Comparison of ENCODE assay signal across 8 cellular contexts in the genomic region with DNA sequence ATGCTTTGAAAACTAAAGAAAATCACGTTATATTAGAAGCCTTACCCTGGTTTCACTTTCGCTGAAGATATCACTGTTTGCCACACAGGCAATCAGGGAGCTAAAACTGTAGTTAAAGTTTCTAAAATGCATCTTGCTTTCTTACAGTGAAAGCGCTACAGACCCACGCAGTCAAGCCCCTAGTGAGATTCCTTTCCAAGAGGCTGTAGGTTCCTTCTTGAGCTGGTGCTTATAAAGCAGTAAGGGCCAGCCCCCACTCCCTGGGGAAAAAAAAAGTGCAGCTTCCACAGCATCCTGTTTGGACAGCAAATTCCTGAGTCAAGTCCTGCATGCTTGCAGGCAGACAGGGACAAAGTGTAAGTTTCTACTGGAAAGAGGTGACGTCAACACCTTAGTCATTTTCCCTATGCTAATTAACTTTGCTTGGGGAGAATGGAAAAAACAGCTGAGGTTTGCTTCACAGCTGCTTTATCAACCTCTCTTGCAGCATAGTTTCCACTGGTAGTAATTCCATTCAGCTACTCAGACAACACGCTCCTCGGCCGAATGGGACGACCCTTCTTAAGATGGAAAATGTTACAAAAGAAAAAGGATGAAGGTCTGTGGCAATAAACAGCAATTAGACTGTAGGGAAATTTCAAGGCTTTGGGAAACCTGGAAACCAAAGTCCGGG. TPM values are rescaled to one million over a fixed set of nuclear protein-coding genes. Genes with fewer than 3 reads are reported as not detected.
DNase-seq lines count a peak whose midpoint lies in the region; ATAC-seq, FAIRE-seq and TF ChIP-seq lines count a peak whose summit lies in the region.

No MANE protein-coding gene starts in this region.

- no peak overlapping the region for H2BK5ac ChIP-seq in H1 (ENCODE audit: low read depth, low read length)

- no peak for TF ChIP-seq POLR2A in H1 (IDR thresholded peaks at IDR 0.05; ENCODE audit: control extremely low read depth in 1 of 2, low read depth in 2 of 2, low read length in 2 of 2)

- H4K91ac ChIP-seq in H1 (replicated peaks; ENCODE audit: insufficient read length, low read length): no peak overlapping the region

- peak; percentile 57 for ATAC-seq in HG02870 (IDR thresholded peaks at IDR 0.05; ENCODE audit: unreplicated experiment)
- no peak for ATAC-seq in activated B cell treated with CpG ODN at 0.5 μM for 24 hours (ENCODE audit: low read depth)
- ATAC-seq in GM18498 (IDR thresholded peaks at IDR 0.05; ENCODE audit: unreplicated experiment): no peak

- H3K4me1 ChIP-seq in H1 (replicated peaks in 1 of 4; ENCODE audit: control insufficient read depth in 3 of 4, insufficient read depth in 4 of 4, low read length in 3 of 4): peaks cover 8 to 19% (median 14%) of the 10 kb centered on the region in 4 experiments

- TF ChIP-seq CTCF in activated B cell treated with CpG ODN at 0.5 μM for 24 hours (IDR thresholded peaks at IDR 0.05) (no peak), H1 (IDR thresholded peaks at IDR 0.05; ENCODE audit: control extremely low read depth in 1 of 3, insufficient read depth in 1 of 3, low read depth in 1 of 3, low read length in 3 of 3) (no peak)

- no peak for TF ChIP-seq EP300 in H1 (IDR thresholded peaks at IDR 0.05; ENCODE audit: borderline replicate concordance in 1 of 2, low read depth in 2 of 2, low read length in 2 of 2)

- FAIRE-seq in H1 (lab: Jason Lieb, UNC): peak; percentile 92

- H3K4me1 Mint-ChIP-seq in activated B cell treated with CpG ODN at 0.5 μM for 24 hours: peaks cover 8% of the 10 kb centered on the region

- no peak for TF ChIP-seq RAD21 in H1 (IDR thresholded peaks at IDR 0.05 in 1 of 2, conservative IDR thresholded peaks at IDR 0.05 in 1 of 2; ENCODE audit: low read depth in 2 of 2, low read length in 2 of 2)

- H3K9me3 Mint-ChIP-seq in activated B cell treated with CpG ODN at 0.5 μM for 24 hours: no peaks in the 10 kb centered on the region

- no peak overlapping the region for H3K23ac ChIP-seq in H1 (ENCODE audit: insufficient read length)

- peak overlapping the region in 1 of 2 experiments; percentile 40; a peak in 3 of 4 replicates for H3K4me2 ChIP-seq in H1 (ENCODE audit: insufficient read depth in 1 of 2, low read depth in 2 of 2, low read length in 2 of 2)

- no peak overlapping the region for H3K18ac ChIP-seq in H1 (ENCODE audit: extremely low read depth, low read length)

- no peaks in the 10 kb centered on the region for H4K20me1 ChIP-seq in H1 (replicated peaks in 1 of 2; ENCODE audit: control insufficient read depth in 1 of 2, insufficient read depth in 2 of 2, low read length in 2 of 2)

- H3K23me2 ChIP-seq in H1 (ENCODE audit: low read depth, low read length): no peaks in the 10 kb centered on the region

- H3K9me3 ChIP-seq in H1 (ENCODE audit: insufficient read depth in 2 of 2, low read depth in 1 of 2, low read length in 1 of 2): no peaks in the 10 kb centered on the region

- DNase-seq in DMS 273 treated with DMSO at 0.1 percent for 48 hours (lab: John Stamatoyannopoulos, UW) (peak; percentile 11), activated B cell treated with CpG ODN at 0.5 μM for 24 hours (no peak), H1 (ENCODE audit: low read depth in 1 of 2, low spot score in 2 of 2) (no peak), medulla oblongata (ENCODE audit: extremely low spot score) (peak; percentile 64), mesenteric fat pad (ENCODE audit: low spot score) (no peak)
- DNase-seq in stimulated activated CD4-positive, alpha-beta T cell treated with anti-CD3 and anti-CD28 coated beads, TNF-alpha, amount 100 ng/mL, for 48 hours (ENCODE audit: low read depth in 3 of 3): peak; percentile 5 to 26 (median 22)

- H3K36me3 Mint-ChIP-seq in activated B cell treated with CpG ODN at 0.5 μM for 24 hours (ENCODE audit: low read depth): no peaks in the 10 kb centered on the region

- no peaks in the 10 kb centered on the region for H3K79me2 ChIP-seq in H1 (ENCODE audit: control insufficient read depth in 1 of 2, insufficient read depth in 2 of 2, low read length in 2 of 2)

- no peak overlapping the region for H3K27ac Mint-ChIP-seq in activated B cell treated with CpG ODN at 0.5 μM for 24 hours

- H2BK20ac ChIP-seq in H1 (ENCODE audit: low read length): no peak overlapping the region

- no peak overlapping the region for H3K14ac ChIP-seq in H1 (ENCODE audit: insufficient read length)

- H3K36me3 ChIP-seq in H1 (ENCODE audit: control insufficient read depth in 2 of 4, insufficient read depth in 4 of 4, low read length in 3 of 4): no peaks in the 10 kb centered on the region

- H2BK120ac ChIP-seq in H1 (replicated peaks; ENCODE audit: low read depth, low read length): no peak overlapping the region

- intact Hi-C loops in activated B cell treated with CpG ODN at 0.5 μM for 24 hours (cut with micrococcal nuclease): no loop called here

- no peak overlapping the region for H3K27ac ChIP-seq in H1 (ENCODE audit: low read depth, low read length)

- peak overlapping the region; percentile 42 for H3K4me3 Mint-ChIP-seq in activated B cell treated with CpG ODN at 0.5 μM for 24 hours

- CTCF ChIA-PET in activated B cell treated with CpG ODN at 0.5 μM for 24 hours (lab: Charles Lee): no interaction called here
- CTCF ChIA-PET in H1 (lab: Charles Lee; ENCODE audit: partially characterized antibody): interaction anchor here (0.8 to 2.8 kb wide), 10 partner anchors 9 to 159 kb away, joined by 3 to 14 read pairs (median 6); no protein-coding TSS in a partner anchor

- no peak overlapping the region for H2AK5ac ChIP-seq in H1 (ENCODE audit: low read depth, low read length)

- H2AFZ ChIP-seq in H1 (ENCODE audit: low read length): 0 out of 2 replicates have a peak overlapping the region, but pooled peaks have one; percentile 8

- peak overlapping the region; percentile 60; the same call in 1 of the 2 replicates for H2BK12ac ChIP-seq in H1 (ENCODE audit: low read depth, low read length)

- no peak overlapping the region for H3K4ac ChIP-seq in H1 (replicated peaks; ENCODE audit: insufficient read length, low read depth, low read length)

- H4K8ac ChIP-seq in H1 (ENCODE audit: extremely low read depth, insufficient read depth, low read length): no peak overlapping the region

- no peak overlapping the region for H3K4me3 ChIP-seq in H1 (ENCODE audit: extremely low read depth in 1 of 4, insufficient read depth in 2 of 4, low read depth in 3 of 4, low read length in 4 of 4)

- H3K9ac ChIP-seq in H1 (replicated peaks in 1 of 4; ENCODE audit: extremely low read depth in 1 of 4, low read depth in 3 of 4, low read length in 3 of 4): no peak overlapping the region

- H4K5ac ChIP-seq in H1 (ENCODE audit: insufficient read length, low read depth, low read length): no peak overlapping the region

- H3K56ac ChIP-seq in H1 (replicated peaks; ENCODE audit: insufficient read length, low read depth, low read length): no peak overlapping the region

- POLR2A ChIA-PET in activated B cell treated with CpG ODN at 0.5 μM for 24 hours (lab: Charles Lee) (no interaction called here), H1 (lab: Charles Lee; ENCODE audit: partially characterized antibody) (interaction anchor here (1.0 to 1.5 kb wide), 3 partner anchors 17 to 23 kb away, joined by 3 to 6 read pairs (median 3); no protein-coding TSS in a partner anchor)

- no peak overlapping the region for H2BK15ac ChIP-seq in H1 (ENCODE audit: low read length)

- no peaks in the 10 kb centered on the region; a peak in 2 of 7 replicates for H3K27me3 ChIP-seq in H1 (replicated peaks in 1 of 4; ENCODE audit: control insufficient read depth in 3 of 4, extremely low read depth in 1 of 4, insufficient read depth in 3 of 4, low read length in 3 of 4)

- no peaks in the 10 kb centered on the region for H3K27me3 Mint-ChIP-seq in activated B cell treated with CpG ODN at 0.5 μM for 24 hours

- WGBS in H1 (ENCODE audit: extremely low coverage in 1 of 2, insufficient coverage in 1 of 2, insufficient read length in 1 of 2, insufficient replicate concordance in 2 of 2, low coverage in 1 of 2, low lambda C conversion rate in 2 of 2, missing lambda C conversion rate in 1 of 2), 2 experiments: 65% methylated on average over 10 of the region's 10 CpGs; no CpG with 5 or more reads in 1 of the 2 experiments

- no peaks in the 10 kb centered on the region for H3K79me1 ChIP-seq in H1 (ENCODE audit: low read depth, low read length)

TF ChIP-seq in H1, 55 proteins besides CTCF, POLR2A, EP300 and RAD21 (continues in another document):
- no peak for TF ChIP-seq RXRA (IDR thresholded peaks at IDR 0.05; ENCODE audit: insufficient read depth, low read depth, low read length)
- no peak for TF ChIP-seq TAF1 (IDR thresholded peaks at IDR 0.05; ENCODE audit: low read depth, low read length)
- TF ChIP-seq, protein P1, sequence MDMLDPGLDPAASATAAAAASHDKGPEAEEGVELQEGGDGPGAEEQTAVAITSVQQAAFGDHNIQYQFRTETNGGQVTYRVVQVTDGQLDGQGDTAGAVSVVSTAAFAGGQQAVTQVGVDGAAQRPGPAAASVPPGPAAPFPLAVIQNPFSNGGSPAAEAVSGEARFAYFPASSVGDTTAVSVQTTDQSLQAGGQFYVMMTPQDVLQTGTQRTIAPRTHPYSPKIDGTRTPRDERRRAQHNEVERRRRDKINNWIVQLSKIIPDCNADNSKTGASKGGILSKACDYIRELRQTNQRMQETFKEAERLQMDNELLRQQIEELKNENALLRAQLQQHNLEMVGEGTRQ (IDR thresholded peaks at IDR 0.05; ENCODE audit: low read length): no peak
- no peak for TF ChIP-seq PHF8 (conservative IDR thresholded peaks at IDR 0.05; ENCODE audit: low read depth, low read length)
- no peak for TF ChIP-seq SIX5 (IDR thresholded peaks at IDR 0.05; ENCODE audit: low read depth, low read length)
- no peak for TF ChIP-seq GABPA (IDR thresholded peaks at IDR 0.05; ENCODE audit: borderline replicate concordance, insufficient read depth, low read length)
- no peak for TF ChIP-seq BRCA1 (IDR thresholded peaks at IDR 0.05; ENCODE audit: low read depth, low read length)
- TF ChIP-seq, protein P2, sequence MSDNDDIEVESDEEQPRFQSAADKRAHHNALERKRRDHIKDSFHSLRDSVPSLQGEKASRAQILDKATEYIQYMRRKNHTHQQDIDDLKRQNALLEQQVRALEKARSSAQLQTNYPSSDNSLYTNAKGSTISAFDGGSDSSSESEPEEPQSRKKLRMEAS (IDR thresholded peaks at IDR 0.05): no peak

RNA-seq across cellular contexts. Expression of gene KCNE1, which starts 14.7 kb away (rescaled TPM):
- total RNA-seq in activated B cell treated with CpG ODN at 0.5 μM for 24 hours: 0.10 TPM in 1 of 2 replicates, not detected in the other
- 0.15 and 0.28 TPM in 2 replicates for total RNA-seq in H1 (2021; fragmentation: NEBNext Ultra II Directional; extraction: Animal tissue kit (Norgen Biotek cat#: 25700))
- 0.08 and 0.63 TPM in 2 replicates for polyA plus RNA-seq in H1 (2011; rRNA removed)
- 0.14 TPM for polyA plus RNA-seq in H1 (2011; cell fraction: cytosol; rRNA removed)
- 0.26 TPM for polyA plus RNA-seq in H1 (2011; cell fraction: nucleus; rRNA removed)
- polyA plus RNA-seq in H1 (2012, experiment 1 of 2): 0.12 to 0.19 TPM (median 0.16 TPM) in 3 of 4 replicates, not detected in the other
- polyA plus RNA-seq in H1 (2012, experiment 2 of 2): 0.13 TPM
- 0.12 TPM for polyA plus RNA-seq in H1 (2013, experiment 1 of 2)
- 0.09 TPM for polyA plus RNA-seq in H1 (2013, experiment 2 of 2)
- 0.44 TPM in 1 of 2 replicates, not detected in the other for polyA minus RNA-seq in H1 (2011; rRNA and poly(A)+ RNA removed)
- polyA minus RNA-seq in H1 (2011; cell fraction: cytosol; rRNA and poly(A)+ RNA removed): not detected
- 0.30 TPM for polyA minus RNA-seq in H1 (2011; cell fraction: nucleus; rRNA and poly(A)+ RNA removed)
- total RNA-seq in mesenteric fat pad: 7.3 TPM

Comparison
In these comparisons a context has a peak if more than half of its experiments do, and no peak if none do; other contexts are left out.
1. DNase-seq: peak in DMS 273 treated with DMSO at 0.1 percent for 48 hours (single experiment), medulla oblongata (single experiment) and stimulated activated CD4-positive, alpha-beta T cell treated with anti-CD3 and anti-CD28 coated beads, TNF-alpha, amount 100 ng/mL, for 48 hours (3 of 3); none in activated B cell treated with CpG ODN at 0.5 μM for 24 hours (single experiment), H1 (0 of 2) and mesenteric fat pad (single experiment).